Comparison of ENCODE assay signal across 11 cellular contexts in genomic region chr7:112866424-112866823, GRCh38.
DNase-seq lines count a peak whose midpoint lies in the region; ATAC-seq and TF ChIP-seq lines count a peak whose summit lies in the region.
"Had no signal": no experiment of that assay in that cellular context is flagged by ENCODE, and none has a peak within 500 bp of the region (broad histone marks: within the 10 kb centered on the region; RNA-seq: fewer than 3 reads in every experiment).

No MANE protein-coding gene starts in this region.

- no peaks in the 10 kb centered on the region for H3K4me1 ChIP-seq in CD8-positive, alpha-beta memory T cell (ENCODE audit: insufficient read depth, low read length)
- H3K4me1 ChIP-seq in adrenal gland (replicated peaks in 1 of 2): no peaks in the 10 kb centered on the region
- no peaks in the 10 kb centered on the region for H3K4me1 ChIP-seq in body of pancreas

- intact Hi-C loops in adrenal gland (cut with DNase I): no loop called here
- intact Hi-C loops in body of pancreas (cut with DNase I): no loop called here

- WGBS in adrenal gland, 4 donors: 74 to 90% (median 87%) methylated on average over 4 of the region's 4 CpGs
- 82 to 89% methylated on average over 4 of the region's 4 CpGs for WGBS in body of pancreas, 2 donors

- no peaks in the 10 kb centered on the region for H3K36me3 ChIP-seq in CD8-positive, alpha-beta memory T cell (ENCODE audit: insufficient read depth, low read length)
- H3K36me3 ChIP-seq in adrenal gland (replicated peaks in 1 of 2) (no peaks in the 10 kb centered on the region), body of pancreas (replicated peaks in 1 of 2; ENCODE audit: insufficient read depth in 1 of 2, low read depth in 2 of 2) (peaks cover 0 to under 1% of the 10 kb centered on the region in 2 donors)
- H3K36me3 ChIP-seq: thyroid gland had no signal

- DNase-seq in CD8-positive, alpha-beta memory T cell: no peak
- DNase-seq in NCI-H69 (lab: John Stamatoyannopoulos, UW) (peak; percentile 40), adrenal gland (no peak), kidney glomerular epithelial cell (lab: John Stamatoyannopoulos, UW) (no peak), body of pancreas (no peak), T-cell (no peak)
- DNase-seq: CD4-positive, alpha-beta T cell; NCI-H774 had no signal

- POLR2A ChIA-PET in CD8-positive, alpha-beta memory T cell (lab: Charles Lee): no interaction called here
- POLR2A ChIA-PET in T-cell (lab: Charles Lee): interaction anchor here in 1 of 2 donors (0.6 kb wide), 1 partner anchor 29 kb away, joined by 4 read pairs; no protein-coding TSS in a partner anchor

- peaks cover 0 to 2% (median 0%) of the 10 kb centered on the region in 5 donors for H3K9me3 Mint-ChIP-seq in CD8-positive, alpha-beta memory T cell
- H3K9me3 Mint-ChIP-seq in T-cell: peaks cover 0 to 3% (median 0%) of the 10 kb centered on the region in 3 donors
- H3K9me3 Mint-ChIP-seq: CD4-positive, alpha-beta T cell had no signal

- TF ChIP-seq CTCF in adrenal gland (IDR thresholded peaks at IDR 0.05) (no peak), body of pancreas (IDR thresholded peaks at IDR 0.05) (no peak)

- H3K4me3 Mint-ChIP-seq in CD8-positive, alpha-beta memory T cell: peak overlapping the region in 3 of 7 donors; percentile 46 to 78 (median 49)
- no peak overlapping the region for H3K4me3 Mint-ChIP-seq in T-cell
- H3K4me3 Mint-ChIP-seq: CD4-positive, alpha-beta T cell had no signal

- H3K27ac ChIP-seq in CD8-positive, alpha-beta memory T cell (ENCODE audit: low read depth, low read length): no peak overlapping the region
- H3K27ac ChIP-seq in adrenal gland: no peak overlapping the region
- H3K27ac ChIP-seq in body of pancreas: no peak overlapping the region
- H3K27ac ChIP-seq: thyroid gland had no signal

- no peaks in the 10 kb centered on the region for H3K9me3 ChIP-seq in CD8-positive, alpha-beta memory T cell (ENCODE audit: low read length)
- H3K9me3 ChIP-seq in adrenal gland (replicated peaks in 1 of 3) (no peaks in the 10 kb centered on the region), body of pancreas (no peaks in the 10 kb centered on the region)
- H3K9me3 ChIP-seq: thyroid gland had no signal

- peaks cover 5 to 26% (median 16%) of the 10 kb centered on the region in 3 donors for H3K36me3 Mint-ChIP-seq in CD8-positive, alpha-beta memory T cell
- H3K36me3 Mint-ChIP-seq in T-cell: peaks cover 36% of the 10 kb centered on the region

- CTCF ChIA-PET in CD8-positive, alpha-beta memory T cell (lab: Charles Lee): interaction anchor here (0.6 kb wide), 1 partner anchor 9 kb away, joined by 4 read pairs; no protein-coding TSS in a partner anchor
- CTCF ChIA-PET in T-cell (lab: Charles Lee): interaction anchor here in 1 of 2 donors (1.4 kb wide), 1 partner anchor 97 kb away, joined by 3 read pairs; no protein-coding TSS in a partner anchor

- no peaks in the 10 kb centered on the region for H3K27me3 Mint-ChIP-seq in CD8-positive, alpha-beta memory T cell
- H3K27me3 Mint-ChIP-seq in T-cell: no peaks in the 10 kb centered on the region
- H3K27me3 Mint-ChIP-seq: CD4-positive, alpha-beta T cell had no signal

- peaks cover 21 to 44% (median 41%) of the 10 kb centered on the region in 3 donors for H3K4me1 Mint-ChIP-seq in CD8-positive, alpha-beta memory T cell
- H3K4me1 Mint-ChIP-seq in T-cell: peaks cover 10 to 29% (median 23%) of the 10 kb centered on the region in 3 donors

- no peak overlapping the region for H3K4me3 ChIP-seq in CD8-positive, alpha-beta memory T cell (ENCODE audit: low read length)
- H3K4me3 ChIP-seq in adrenal gland: no peak overlapping the region
- H3K4me3 ChIP-seq in body of pancreas: no peak overlapping the region
- H3K4me3 ChIP-seq: thyroid gland had no signal

- TF ChIP-seq POLR2A in adrenal gland (IDR thresholded peaks at IDR 0.05) (no peak), body of pancreas (IDR thresholded peaks at IDR 0.05) (no peak)

- peak; percentile 98 for ATAC-seq in GM19023 (IDR thresholded peaks at IDR 0.05; ENCODE audit: unreplicated experiment)
- ATAC-seq in HG02840 (IDR thresholded peaks at IDR 0.05; ENCODE audit: low FRiP score, unreplicated experiment): peak; percentile 99
- no peak for ATAC-seq in body of pancreas
- ATAC-seq in T-cell (replicated peaks in 1 of 4): no peak

- H3K27ac Mint-ChIP-seq in CD8-positive, alpha-beta memory T cell: peak overlapping the region in 5 of 8 donors; percentile 21 to 88 (median 37)
- H3K27ac Mint-ChIP-seq in T-cell: no peak overlapping the region
- H3K27ac Mint-ChIP-seq: CD4-positive, alpha-beta T cell had no signal

- no peaks in the 10 kb centered on the region for H3K27me3 ChIP-seq in CD8-positive, alpha-beta memory T cell (ENCODE audit: insufficient read depth, low read length, poor library complexity, severe bottlenecking)
- H3K27me3 ChIP-seq in adrenal gland (no peaks in the 10 kb centered on the region), body of pancreas (no peaks in the 10 kb centered on the region)
- H3K27me3 ChIP-seq: thyroid gland had no signal

Comparison
In these comparisons a context has a peak if more than half of its experiments do, and no peak if none do; other contexts are left out.
1. H3K27ac Mint-ChIP-seq: peak in CD8-positive, alpha-beta memory T cell (5 of 8); none in T-cell (0 of 2).
2. ATAC-seq: peak in GM19023 (single experiment) and HG02840 (single experiment); none in body of pancreas (single experiment) and T-cell (0 of 4).